23 cellular contexts compared by ENCODE assay signal in genomic region chr1:106678661-106679060, GRCh38.
DNase-seq lines count a peak whose midpoint lies in the region; ATAC-seq, FAIRE-seq and TF ChIP-seq lines count a peak whose summit lies in the region.
"Had no signal": no experiment of that assay in that cellular context is flagged by ENCODE, and none has a peak within 500 bp of the region (broad histone marks: within the 10 kb centered on the region; RNA-seq: fewer than 3 reads in every experiment).

No MANE protein-coding gene starts in this region.

- H3K27ac ChIP-seq in foreskin keratinocyte (no peak overlapping the region), ovary (no peak overlapping the region)
- H3K27ac ChIP-seq: BLaER1, PC-9 had no signal

- H3K9me3 ChIP-seq in adipocyte (ENCODE audit: control insufficient read depth, low read length) (no peaks in the 10 kb centered on the region), ovary (no peaks in the 10 kb centered on the region)
- H3K9me3 ChIP-seq: BLaER1 had no signal

- no peaks in the 10 kb centered on the region for H3K36me3 Mint-ChIP-seq in chondrocyte (ENCODE audit: low read depth)
- H3K36me3 Mint-ChIP-seq: CD8-positive, alpha-beta T cell had no signal

- ATAC-seq in foreskin keratinocyte = peak; percentile 85
- no peak for ATAC-seq in stimulated activated naive CD8-positive, alpha-beta T cell treated with anti-CD3 and anti-CD28 coated beads, Interleukin-15, amount 100 ng/mL, for 72 hours
- ATAC-seq: CD8-positive, alpha-beta T cell; Right ventricle myocardium inferior had no signal

- no peak for TF ChIP-seq EP300 in ovary (IDR thresholded peaks at IDR 0.05)

- peaks cover 0 to 13% of the 10 kb centered on the region in 2 donors for H3K9me3 Mint-ChIP-seq in stimulated activated naive CD8-positive, alpha-beta T cell treated with anti-CD3 and anti-CD28 coated beads, Interleukin-15, amount 100 ng/mL, for 72 hours
- no peaks in the 10 kb centered on the region for H3K9me3 Mint-ChIP-seq in chondrocyte (ENCODE audit: low read depth)
- H3K9me3 Mint-ChIP-seq: CD8-positive, alpha-beta T cell had no signal

- H3K4me1 ChIP-seq in adipocyte (ENCODE audit: control insufficient read depth, insufficient read depth, low read length) = peaks cover 25% of the 10 kb centered on the region
- no peaks in the 10 kb centered on the region for H3K4me1 ChIP-seq in foreskin keratinocyte
- no peaks in the 10 kb centered on the region for H3K4me1 ChIP-seq in ovary (ENCODE audit: insufficient read depth)
- H3K4me1 ChIP-seq: BLaER1 had no signal

- TF ChIP-seq POLR2A in H54 (IDR thresholded peaks at IDR 0.05; ENCODE audit: low read depth, low read length) = no peak
- no peak for TF ChIP-seq POLR2A in ovary (IDR thresholded peaks at IDR 0.05)

- peak; percentile 43 for FAIRE-seq in H54 (lab: Jason Lieb, UNC)
- FAIRE-seq: D721Med, GM12892 had no signal

- WGBS in ovary, 3 donors = 81 to 91% (median 84%) methylated on average over 1 of the region's 1 CpG

- TF ChIP-seq CTCF in BJ (IDR thresholded peaks at IDR 0.05; ENCODE audit: insufficient read depth, low read depth, low read length) (no peak), foreskin keratinocyte (conservative IDR thresholded peaks at IDR 0.05) (no peak), ovary (IDR thresholded peaks at IDR 0.05) (no peak), chondrocyte (IDR thresholded peaks at IDR 0.05) (no peak)

- CTCF ChIA-PET in BJ (lab: Yijun Ruan, JAX) = interaction anchor here (1.3 kb wide), 1 partner anchor 20 kb away, joined by 3 read pairs; no protein-coding TSS in a partner anchor

- no peak overlapping the region for H3K9ac ChIP-seq in adipocyte (ENCODE audit: low read length)
- H3K9ac ChIP-seq: BLaER1 had no signal

- no peak overlapping the region for H3K4me3 Mint-ChIP-seq in stimulated activated naive CD8-positive, alpha-beta T cell treated with anti-CD3 and anti-CD28 coated beads, Interleukin-15, amount 100 ng/mL, for 72 hours
- no peak overlapping the region for H3K4me3 Mint-ChIP-seq in chondrocyte (ENCODE audit: unreplicated experiment)
- H3K4me3 Mint-ChIP-seq: CD8-positive, alpha-beta T cell had no signal

- POLR2A ChIA-PET in BJ (lab: Charles Lee) = no interaction called here

- no peaks in the 10 kb centered on the region for H3K4me1 Mint-ChIP-seq in stimulated activated naive CD8-positive, alpha-beta T cell treated with anti-CD3 and anti-CD28 coated beads, Interleukin-15, amount 100 ng/mL, for 72 hours
- no peaks in the 10 kb centered on the region for H3K4me1 Mint-ChIP-seq in chondrocyte (ENCODE audit: low read depth)

- DNase-seq in BJ (ENCODE audit: low read depth) (peak; percentile 35), H54 (ENCODE audit: insufficient read length, low spot score) (no peak), adipocyte (ENCODE audit: low read depth) (peak; percentile 43), foreskin keratinocyte (peak in 1 of 2 donors; percentile 34), ovary (no peak), T1000 (lab: John Stamatoyannopoulos, UW) (no peak), chondrocyte (ENCODE audit: low spot score) (no peak)
- no peak for DNase-seq in stimulated activated naive CD8-positive, alpha-beta T cell treated with anti-CD3 and anti-CD28 coated beads, Interleukin-15, amount 100 ng/mL, for 72 hours
- DNase-seq: CD8-positive, alpha-beta T cell; DMS79; GF-D8; GOT3; MM.1S; NCI-H1105 treated with DMSO at 0.1 percent for 48 hours; NCI-H187; NCI-H2171 treated with DMSO at 0.1 percent for 48 hours; NCI-H446 treated with DMSO at 0.1 percent for 48 hours; NCI-H82; PC-9 had no signal

- H3K4me3 ChIP-seq in BJ (ENCODE audit: low read depth, low read length) (no peak overlapping the region), adipocyte (ENCODE audit: low read length) (no peak overlapping the region), ovary (no peak overlapping the region)
- H3K4me3 ChIP-seq: BLaER1, PC-9 had no signal

- H3K36me3 ChIP-seq in BJ (ENCODE audit: control insufficient read depth, insufficient read depth, low read length) (no peaks in the 10 kb centered on the region), adipocyte (ENCODE audit: control insufficient read depth, insufficient read depth, low read length, severe bottlenecking) (no peaks in the 10 kb centered on the region), ovary (no peaks in the 10 kb centered on the region)
- H3K36me3 ChIP-seq: BLaER1 had no signal

- intact Hi-C loops in ovary (cut with DNase I) = no loop called here

- H3K27me3 Mint-ChIP-seq in stimulated activated naive CD8-positive, alpha-beta T cell treated with anti-CD3 and anti-CD28 coated beads, Interleukin-15, amount 100 ng/mL, for 72 hours = no peaks in the 10 kb centered on the region
- no peaks in the 10 kb centered on the region for H3K27me3 Mint-ChIP-seq in chondrocyte (ENCODE audit: low read depth)

- H3K27me3 ChIP-seq in BJ (ENCODE audit: control insufficient read depth, insufficient read depth, low read length) = no peaks in the 10 kb centered on the region
- no peaks in the 10 kb centered on the region for H3K27me3 ChIP-seq in adipocyte (replicated peaks; ENCODE audit: control insufficient read depth, insufficient read depth, low read length)
- H3K27me3 ChIP-seq in foreskin keratinocyte = no peaks in the 10 kb centered on the region
- H3K27me3 ChIP-seq in ovary = no peaks in the 10 kb centered on the region
- H3K27me3 ChIP-seq: BLaER1 had no signal

- H3K27ac Mint-ChIP-seq in stimulated activated naive CD8-positive, alpha-beta T cell treated with anti-CD3 and anti-CD28 coated beads, Interleukin-15, amount 100 ng/mL, for 72 hours = no peak overlapping the region
- no peak overlapping the region for H3K27ac Mint-ChIP-seq in chondrocyte (ENCODE audit: unreplicated experiment)
- H3K27ac Mint-ChIP-seq: CD8-positive, alpha-beta T cell had no signal

Comparison
In these comparisons a context has a peak if more than half of its experiments do, and no peak if none do; other contexts are left out.
1. DNase-seq: peak in BJ (single experiment) and adipocyte (single experiment); none in H54 (single experiment), ovary (0 of 5), stimulated activated naive CD8-positive, alpha-beta T cell treated with anti-CD3 and anti-CD28 coated beads, Interleukin-15, amount 100 ng/mL, for 72 hours (0 of 2), T1000 (single experiment) and chondrocyte (single experiment).